In genomic region chr19:33740811-33741396, GRCh38 we compare ENCODE assay signal across 1 cellular context.
A peak's percentile ranks its signal among the peaks of the same experiment; 100 is the strongest.
TF ChIP-seq lines count a peak whose summit lies in the region.

No MANE protein-coding gene starts in this region.

TF ChIP-seq in HepG2, 621 proteins besides CTCF, POLR2A, EP300 and RAD21 (continued from another document and continues in another):
- TF ChIP-seq, protein P1, sequence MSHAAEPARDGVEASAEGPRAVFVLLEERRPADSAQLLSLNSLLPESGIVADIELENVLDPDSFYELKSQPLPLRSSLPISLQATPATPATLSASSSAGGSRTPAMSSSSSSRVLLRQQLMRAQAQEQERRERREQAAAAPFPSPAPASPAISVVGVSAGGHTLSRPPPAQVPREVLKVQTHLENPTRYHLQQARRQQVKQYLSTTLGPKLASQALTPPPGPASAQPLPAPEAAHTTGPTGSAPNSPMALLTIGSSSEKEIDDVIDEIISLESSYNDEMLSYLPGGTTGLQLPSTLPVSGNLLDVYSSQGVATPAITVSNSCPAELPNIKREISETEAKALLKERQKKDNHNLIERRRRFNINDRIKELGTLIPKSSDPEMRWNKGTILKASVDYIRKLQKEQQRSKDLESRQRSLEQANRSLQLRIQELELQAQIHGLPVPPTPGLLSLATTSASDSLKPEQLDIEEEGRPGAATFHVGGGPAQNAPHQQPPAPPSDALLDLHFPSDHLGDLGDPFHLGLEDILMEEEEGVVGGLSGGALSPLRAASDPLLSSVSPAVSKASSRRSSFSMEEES (CRISPR knock-in tag; IDR thresholded peaks at IDR 0.05) = peak; percentile 70
- TF ChIP-seq ZNF232 (CRISPR knock-in tag; IDR thresholded peaks at IDR 0.05; ENCODE audit: borderline replicate concordance) (peak; percentile 91; the same call in 1 of the 2 replicates), ZNF749 (CRISPR knock-in tag; IDR thresholded peaks at IDR 0.05; ENCODE audit: borderline replicate concordance) (peak; percentile 56; the same call in 1 of the 2 replicates), ZNF781 (CRISPR knock-in tag; IDR thresholded peaks at IDR 0.05; ENCODE audit: borderline replicate concordance, not compliant biosample characterization) (peak; percentile 51), MEIS2 (CRISPR knock-in tag; IDR thresholded peaks at IDR 0.05) (0 out of 2 replicates have a peak, but pooled peaks have one; percentile 20), ZSCAN9 (CRISPR knock-in tag; IDR thresholded peaks at IDR 0.05; ENCODE audit: borderline replicate concordance) (peak; percentile 91), ARNTL (CRISPR knock-in tag; IDR thresholded peaks at IDR 0.05) (0 out of 2 replicates have a peak, but pooled peaks have one; percentile 19), ZNF441 (CRISPR knock-in tag; IDR thresholded peaks at IDR 0.05; ENCODE audit: borderline replicate concordance) (peak; percentile 57; the same call in 1 of the 2 replicates), HMG20B (CRISPR knock-in tag; conservative IDR thresholded peaks at IDR 0.05) (0 out of 2 replicates have a peak, but pooled peaks have one; percentile 26), ZNF205 (CRISPR knock-in tag; IDR thresholded peaks at IDR 0.05) (no peak), CBFB (CRISPR knock-in tag; IDR thresholded peaks at IDR 0.05) (no peak), ZBTB44 (CRISPR knock-in tag; IDR thresholded peaks at IDR 0.05) (peak; percentile 80; the same call in 1 of the 2 replicates), KLF12 (CRISPR knock-in tag; IDR thresholded peaks at IDR 0.05; ENCODE audit: borderline replicate concordance) (0 out of 2 replicates have a peak, but pooled peaks have one; percentile 35), NFKBIZ (CRISPR knock-in tag; IDR thresholded peaks at IDR 0.05) (0 out of 2 replicates have a peak, but pooled peaks have one; percentile 43), THAP11 (CRISPR knock-in tag; IDR thresholded peaks at IDR 0.05) (peak; percentile 47; the same call in 1 of the 2 replicates), MEF2D (CRISPR knock-in tag; IDR thresholded peaks at IDR 0.05) (no peak), MIER2 (CRISPR knock-in tag; IDR thresholded peaks at IDR 0.05) (peak; percentile 97), ZNF264 (CRISPR knock-in tag; IDR thresholded peaks at IDR 0.05) (no peak), KLF11 (CRISPR knock-in tag; IDR thresholded peaks at IDR 0.05) (0 out of 2 replicates have a peak, but pooled peaks have one; percentile 56), AKNA (CRISPR knock-in tag; IDR thresholded peaks at IDR 0.05; ENCODE audit: borderline replicate concordance) (0 out of 2 replicates have a peak, but pooled peaks have one; percentile 61), ZNF12 (CRISPR knock-in tag; IDR thresholded peaks at IDR 0.05) (0 out of 2 replicates have a peak, but pooled peaks have one; percentile 29), ZNF569 (CRISPR knock-in tag; IDR thresholded peaks at IDR 0.05; ENCODE audit: borderline replicate concordance) (no peak), WIZ (CRISPR knock-in tag; IDR thresholded peaks at IDR 0.05) (peak; percentile 86; the same call in 1 of the 2 replicates), SOX13 (IDR thresholded peaks at IDR 0.05) (no peak), SOX13 (CRISPR knock-in tag; conservative IDR thresholded peaks at IDR 0.05 in 1 of 2, IDR thresholded peaks at IDR 0.05 in 1 of 2) (peak in 1 of 2 experiments; percentile 29; a peak in 1 of 4 replicates), ZNF331 (CRISPR knock-in tag; IDR thresholded peaks at IDR 0.05) (peak; percentile 64; the same call in 1 of the 2 replicates), ZNF318 (CRISPR knock-in tag; IDR thresholded peaks at IDR 0.05) (no peak), RXRB (CRISPR knock-in tag; IDR thresholded peaks at IDR 0.05; ENCODE audit: borderline replicate concordance) (peak; percentile 43; the same call in 1 of the 2 replicates), RARA (CRISPR knock-in tag; IDR thresholded peaks at IDR 0.05) (peak; percentile 42; the same call in 1 of the 2 replicates), KLF13 (CRISPR knock-in tag; IDR thresholded peaks at IDR 0.05) (peak; percentile 72; the same call in 1 of the 2 replicates), SP5 (CRISPR knock-in tag; IDR thresholded peaks at IDR 0.05; ENCODE audit: borderline replicate concordance, low read depth) (no peak), NPAS2 (CRISPR knock-in tag; IDR thresholded peaks at IDR 0.05; ENCODE audit: borderline replicate concordance) (no peak), KDM5B (CRISPR knock-in tag; IDR thresholded peaks at IDR 0.05; ENCODE audit: borderline replicate concordance) (no peak), ZNF18 (CRISPR knock-in tag; IDR thresholded peaks at IDR 0.05; ENCODE audit: insufficient replicate concordance) (peak; percentile 21)
- TF ChIP-seq, protein P2, sequence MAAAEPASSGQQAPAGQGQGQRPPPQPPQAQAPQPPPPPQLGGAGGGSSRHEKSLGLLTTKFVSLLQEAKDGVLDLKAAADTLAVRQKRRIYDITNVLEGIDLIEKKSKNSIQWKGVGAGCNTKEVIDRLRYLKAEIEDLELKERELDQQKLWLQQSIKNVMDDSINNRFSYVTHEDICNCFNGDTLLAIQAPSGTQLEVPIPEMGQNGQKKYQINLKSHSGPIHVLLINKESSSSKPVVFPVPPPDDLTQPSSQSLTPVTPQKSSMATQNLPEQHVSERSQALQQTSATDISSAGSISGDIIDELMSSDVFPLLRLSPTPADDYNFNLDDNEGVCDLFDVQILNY (CRISPR knock-in tag; conservative IDR thresholded peaks at IDR 0.05) = no peak
- TF ChIP-seq, protein P3, sequence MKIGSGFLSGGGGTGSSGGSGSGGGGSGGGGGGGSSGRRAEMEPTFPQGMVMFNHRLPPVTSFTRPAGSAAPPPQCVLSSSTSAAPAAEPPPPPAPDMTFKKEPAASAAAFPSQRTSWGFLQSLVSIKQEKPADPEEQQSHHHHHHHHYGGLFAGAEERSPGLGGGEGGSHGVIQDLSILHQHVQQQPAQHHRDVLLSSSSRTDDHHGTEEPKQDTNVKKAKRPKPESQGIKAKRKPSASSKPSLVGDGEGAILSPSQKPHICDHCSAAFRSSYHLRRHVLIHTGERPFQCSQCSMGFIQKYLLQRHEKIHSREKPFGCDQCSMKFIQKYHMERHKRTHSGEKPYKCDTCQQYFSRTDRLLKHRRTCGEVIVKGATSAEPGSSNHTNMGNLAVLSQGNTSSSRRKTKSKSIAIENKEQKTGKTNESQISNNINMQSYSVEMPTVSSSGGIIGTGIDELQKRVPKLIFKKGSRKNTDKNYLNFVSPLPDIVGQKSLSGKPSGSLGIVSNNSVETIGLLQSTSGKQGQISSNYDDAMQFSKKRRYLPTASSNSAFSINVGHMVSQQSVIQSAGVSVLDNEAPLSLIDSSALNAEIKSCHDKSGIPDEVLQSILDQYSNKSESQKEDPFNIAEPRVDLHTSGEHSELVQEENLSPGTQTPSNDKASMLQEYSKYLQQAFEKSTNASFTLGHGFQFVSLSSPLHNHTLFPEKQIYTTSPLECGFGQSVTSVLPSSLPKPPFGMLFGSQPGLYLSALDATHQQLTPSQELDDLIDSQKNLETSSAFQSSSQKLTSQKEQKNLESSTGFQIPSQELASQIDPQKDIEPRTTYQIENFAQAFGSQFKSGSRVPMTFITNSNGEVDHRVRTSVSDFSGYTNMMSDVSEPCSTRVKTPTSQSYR (CRISPR knock-in tag; IDR thresholded peaks at IDR 0.05; ENCODE audit: borderline replicate concordance) = 0 out of 2 replicates have a peak, but pooled peaks have one; percentile 18
